Comparison of ENCODE assay signal across 13 cellular contexts in genomic region chr10:49139866-49140195, GRCh38. TPM values are rescaled to one million over a fixed set of nuclear protein-coding genes. Genes with fewer than 3 reads are reported as not detected.
DNase-seq lines count a peak whose midpoint lies in the region; ATAC-seq and TF ChIP-seq lines count a peak whose summit lies in the region.
"Had no signal": no experiment of that assay in that cellular context is flagged by ENCODE, and none has a peak within 500 bp of the region (broad histone marks: within the 10 kb centered on the region; RNA-seq: fewer than 3 reads in every experiment).

No MANE protein-coding gene starts in this region.

- H3K9me3 ChIP-seq in suprapubic skin: no peaks in the 10 kb centered on the region
- H3K9me3 ChIP-seq: prostate gland had no signal

- DNase-seq in activated CD4-positive, alpha-beta memory T cell treated with anti-CD3 and anti-CD28 coated beads for 36 hours: peak; percentile 19
- DNase-seq in activated CD4-positive, alpha-beta memory T cell treated with anti-CD3 and anti-CD28 coated beads, Interleukin-2, amount 10 ng/mL, durations not matched to agents 7 days and 5 days: no peak
- peak; percentile 19 for DNase-seq in SW480 (ENCODE audit: low spot score)
- DNase-seq in fibroblast of villous mesenchyme (ENCODE audit: low read depth): peak; percentile 75
- DNase-seq in suprapubic skin (ENCODE audit: low spot score in 2 of 2): no peak
- DNase-seq in MV-4-11 (lab: John Stamatoyannopoulos, UW): no peak
- DNase-seq in ureter (ENCODE audit: low spot score): no peak
- DNase-seq: NCI-H2081 treated with DMSO at 0.1 percent for 48 hours, SW 1271 had no signal

- no peak overlapping the region for H3K4me3 ChIP-seq in fibroblast of villous mesenchyme (ENCODE audit: low read depth, low read length)
- H3K4me3 ChIP-seq in suprapubic skin: no peak overlapping the region
- H3K4me3 ChIP-seq: prostate gland had no signal

- no peaks in the 10 kb centered on the region for H3K36me3 Mint-ChIP-seq in activated CD4-positive, alpha-beta memory T cell treated with anti-CD3 and anti-CD28 coated beads for 36 hours
- H3K36me3 Mint-ChIP-seq in activated CD4-positive, alpha-beta memory T cell treated with anti-CD3 and anti-CD28 coated beads, Interleukin-2, amount 10 ng/mL, durations not matched to agents 7 days and 5 days (ENCODE audit: low read depth): no peaks in the 10 kb centered on the region

- no peak for TF ChIP-seq EP300 in suprapubic skin (IDR thresholded peaks at IDR 0.05)

- TF ChIP-seq CTCF in fibroblast of villous mesenchyme (IDR thresholded peaks at IDR 0.05; ENCODE audit: insufficient read depth, low read depth, low read length): no peak
- TF ChIP-seq CTCF in suprapubic skin (IDR thresholded peaks at IDR 0.05): no peak

- POLR2A ChIA-PET in activated CD4-positive, alpha-beta memory T cell treated with anti-CD3 and anti-CD28 coated beads for 36 hours (lab: Charles Lee): no interaction called here
- POLR2A ChIA-PET in activated CD4-positive, alpha-beta memory T cell treated with anti-CD3 and anti-CD28 coated beads, Interleukin-2, amount 10 ng/mL, durations not matched to agents 7 days and 5 days (lab: Charles Lee): no interaction called here

- H3K4me1 ChIP-seq in suprapubic skin: peaks cover 25% of the 10 kb centered on the region
- H3K4me1 ChIP-seq: prostate gland had no signal

- H3K9me3 Mint-ChIP-seq in activated CD4-positive, alpha-beta memory T cell treated with anti-CD3 and anti-CD28 coated beads for 36 hours: no peaks in the 10 kb centered on the region
- H3K9me3 Mint-ChIP-seq in activated CD4-positive, alpha-beta memory T cell treated with anti-CD3 and anti-CD28 coated beads, Interleukin-2, amount 10 ng/mL, durations not matched to agents 7 days and 5 days: peaks cover 2% of the 10 kb centered on the region

- H3K27ac Mint-ChIP-seq in activated CD4-positive, alpha-beta memory T cell treated with anti-CD3 and anti-CD28 coated beads for 36 hours: no peak overlapping the region
- H3K27ac Mint-ChIP-seq in activated CD4-positive, alpha-beta memory T cell treated with anti-CD3 and anti-CD28 coated beads, Interleukin-2, amount 10 ng/mL, durations not matched to agents 7 days and 5 days: no peak overlapping the region
- H3K27ac Mint-ChIP-seq: B cell had no signal

- WGBS in suprapubic skin: 71% methylated on average over 1 of the region's 4 CpGs

- peaks cover 5% of the 10 kb centered on the region for H3K27me3 Mint-ChIP-seq in activated CD4-positive, alpha-beta memory T cell treated with anti-CD3 and anti-CD28 coated beads for 36 hours
- peaks cover 11% of the 10 kb centered on the region for H3K27me3 Mint-ChIP-seq in activated CD4-positive, alpha-beta memory T cell treated with anti-CD3 and anti-CD28 coated beads, Interleukin-2, amount 10 ng/mL, durations not matched to agents 7 days and 5 days

- no peaks in the 10 kb centered on the region for H3K36me3 ChIP-seq in suprapubic skin
- H3K36me3 ChIP-seq: prostate gland had no signal

- H3K27ac ChIP-seq in suprapubic skin: peak overlapping the region; percentile 39

- H3K27me3 ChIP-seq in suprapubic skin: no peaks in the 10 kb centered on the region

- CTCF ChIA-PET in activated CD4-positive, alpha-beta memory T cell treated with anti-CD3 and anti-CD28 coated beads for 36 hours (lab: Charles Lee): no interaction called here
- CTCF ChIA-PET in activated CD4-positive, alpha-beta memory T cell treated with anti-CD3 and anti-CD28 coated beads, Interleukin-2, amount 10 ng/mL, durations not matched to agents 7 days and 5 days (lab: Charles Lee): no interaction called here

- no peak for ATAC-seq in GM21360 (IDR thresholded peaks at IDR 0.05; ENCODE audit: unreplicated experiment)

- intact Hi-C loops in activated CD4-positive, alpha-beta memory T cell treated with anti-CD3 and anti-CD28 coated beads for 36 hours (cut with micrococcal nuclease): no loop called here

- H3K4me3 Mint-ChIP-seq in activated CD4-positive, alpha-beta memory T cell treated with anti-CD3 and anti-CD28 coated beads for 36 hours: no peak overlapping the region
- H3K4me3 Mint-ChIP-seq in activated CD4-positive, alpha-beta memory T cell treated with anti-CD3 and anti-CD28 coated beads, Interleukin-2, amount 10 ng/mL, durations not matched to agents 7 days and 5 days: no peak overlapping the region
- H3K4me3 Mint-ChIP-seq: B cell had no signal

- no peak for TF ChIP-seq POLR2A in suprapubic skin (IDR thresholded peaks at IDR 0.05)

- no peaks in the 10 kb centered on the region for H3K4me1 Mint-ChIP-seq in activated CD4-positive, alpha-beta memory T cell treated with anti-CD3 and anti-CD28 coated beads for 36 hours (ENCODE audit: low read depth)
- peaks cover 4% of the 10 kb centered on the region for H3K4me1 Mint-ChIP-seq in activated CD4-positive, alpha-beta memory T cell treated with anti-CD3 and anti-CD28 coated beads, Interleukin-2, amount 10 ng/mL, durations not matched to agents 7 days and 5 days

RNA-seq across cellular contexts. Expression of gene FAM170B, which starts 6.0 kb away (rescaled TPM):
- not detected for total RNA-seq in activated CD4-positive, alpha-beta memory T cell treated with anti-CD3 and anti-CD28 coated beads for 36 hours
- under 1 TPM; 0.15 to 0.33 TPM for total RNA-seq in activated CD4-positive, alpha-beta memory T cell treated with anti-CD3 and anti-CD28 coated beads, Interleukin-2, amount 10 ng/mL, durations not matched to agents 7 days and 5 days
- total RNA-seq in fibroblast of villous mesenchyme (not detected in 2 replicates), suprapubic skin (not detected), ureter (not detected)
- total RNA-seq: B cell, chondrocyte, prostate gland had no signal

RNA-seq across cellular contexts. Expression of gene VSTM4, which starts 24.5 kb away (rescaled TPM):
- under 1 TPM; 0.10 to 0.24 TPM for total RNA-seq in activated CD4-positive, alpha-beta memory T cell treated with anti-CD3 and anti-CD28 coated beads for 36 hours
- total RNA-seq in activated CD4-positive, alpha-beta memory T cell treated with anti-CD3 and anti-CD28 coated beads, Interleukin-2, amount 10 ng/mL, durations not matched to agents 7 days and 5 days: under 1 TPM; 0.10 TPM
- total RNA-seq in fibroblast of villous mesenchyme (4.7 and 6.4 TPM in 2 replicates), suprapubic skin (1 to 10 TPM; 4.0 to 6.0 (median 4.6) TPM), ureter (16.0 TPM)
- total RNA-seq: B cell had no signal

RNA-seq across cellular contexts. Expression of gene TMEM273, which starts 48.4 kb away (rescaled TPM):
- 100 to 1,000 TPM; 106 to 108 TPM for total RNA-seq in activated CD4-positive, alpha-beta memory T cell treated with anti-CD3 and anti-CD28 coated beads for 36 hours
- total RNA-seq in activated CD4-positive, alpha-beta memory T cell treated with anti-CD3 and anti-CD28 coated beads, Interleukin-2, amount 10 ng/mL, durations not matched to agents 7 days and 5 days: 100 to 1,000 TPM in 1 of 2 experiments, 10 to 100 TPM in 1; 98.2 to 100 TPM
- total RNA-seq in fibroblast of villous mesenchyme (not detected in 2 replicates), suprapubic skin (10 to 100 TPM in 1 of 4 donors, 1 to 10 TPM in 3; 1.3 to 10.6 (median 6.8) TPM), ureter (26.6 TPM)
- total RNA-seq: chondrocyte had no signal

Comparison
In these comparisons a context has a peak if more than half of its experiments do, and no peak if none do; other contexts are left out.
1. DNase-seq: peak in activated CD4-positive, alpha-beta memory T cell treated with anti-CD3 and anti-CD28 coated beads for 36 hours (single experiment), SW480 (single experiment) and fibroblast of villous mesenchyme (single experiment); none in activated CD4-positive, alpha-beta memory T cell treated with anti-CD3 and anti-CD28 coated beads, Interleukin-2, amount 10 ng/mL, durations not matched to agents 7 days and 5 days (single experiment), suprapubic skin (0 of 2), MV-4-11 (single experiment) and ureter (single experiment).